In genomic region chr3:178095522-178095921, GRCh38 we compare ENCODE assay signal across 18 cellular contexts.
DNase-seq lines count a peak whose midpoint lies in the region; ATAC-seq, FAIRE-seq and TF ChIP-seq lines count a peak whose summit lies in the region.
"Had no signal": no experiment of that assay in that cellular context is flagged by ENCODE, and none has a peak within 500 bp of the region (broad histone marks: within the 10 kb centered on the region; RNA-seq: fewer than 3 reads in every experiment).

No MANE protein-coding gene starts in this region.

- no peaks in the 10 kb centered on the region for H3K4me1 ChIP-seq in GM12878 (ENCODE audit: control insufficient read depth, insufficient read depth, low read length)

- no peak overlapping the region for H3K4me3 ChIP-seq in GM12878
- H3K4me3 ChIP-seq: HAP-1 had no signal

- in situ Hi-C loops in GM12878 (cut with MboI): no loop called here

- no peak for FAIRE-seq in GM12878 (lab: Jason Lieb, UNC)
- FAIRE-seq: G401.6, GM12891, H54 had no signal

- H3K9me3 ChIP-seq in GM12878 (replicated peaks; ENCODE audit: control insufficient read depth, insufficient read depth, low read length): no peaks in the 10 kb centered on the region
- H3K9me3 ChIP-seq: HAP-1 had no signal

- no TSS peak for BruUV-seq in GM12878 (replicated peaks; lab: Mats Ljungman, UMichigan)

- no peak for TF ChIP-seq RAD21 in GM12878 (IDR thresholded peaks at IDR 0.05; ENCODE audit: insufficient read depth, low read depth, low read length)

- intact Hi-C loops in GM12878 (cut with micrococcal nuclease; ENCODE audit: unreplicated experiment): no loop called here

- no peak overlapping the region for H3K9ac ChIP-seq in GM12878 (ENCODE audit: control insufficient read depth, insufficient read depth, low read length)

- H3K4me2 ChIP-seq in GM12878 (ENCODE audit: control insufficient read depth, insufficient read depth): no peak overlapping the region

- CTCF ChIA-PET in GM12878 (lab: Yijun Ruan, JAX): no interaction called here

- DNase-seq in GM12878 (ENCODE audit: low read depth, low spot score) (no peak), NCI-H146 treated with DMSO at 0.1 percent for 48 hours (lab: John Stamatoyannopoulos, UW; ENCODE audit: unreplicated experiment) (no peak), T-helper 1 cell (no peak)
- DNase-seq: C1 segment of cervical spinal cord; Calu3; CD4-positive, alpha-beta memory T cell; COR-L47; DMS153; DND-41; GOT3; HFFc6 had no signal

- no peak overlapping the region for H3K27ac ChIP-seq in GM12878 (ENCODE audit: control insufficient read depth, insufficient read depth)

- H2AFZ ChIP-seq in GM12878 (ENCODE audit: control insufficient read depth, low read depth, low read length): no peak overlapping the region

- TF ChIP-seq CTCF in GM12878 (IDR thresholded peaks at IDR 0.05 in 2 of 3, conservative IDR thresholded peaks at IDR 0.05 in 1 of 3; ENCODE audit: control insufficient read depth in 2 of 3, extremely low read depth in 1 of 3, insufficient read depth in 1 of 3, low read depth in 3 of 3, low read length in 3 of 3): no peak

- RAD21 ChIA-PET in GM12878 (lab: Charles Lee; ENCODE audit: unreplicated experiment): no interaction called here

- TF ChIP-seq POLR2A in GM12878 (IDR thresholded peaks at IDR 0.05; ENCODE audit: low read depth, low read length) (no peak), GM18505 (IDR thresholded peaks at IDR 0.05; ENCODE audit: borderline replicate concordance, extremely low read depth, insufficient read depth, insufficient read length) (no peak)

- no peak for TF ChIP-seq EP300 in GM12878 (IDR thresholded peaks at IDR 0.05; ENCODE audit: borderline replicate concordance in 1 of 2, control insufficient read depth in 1 of 2, low read depth in 2 of 2, low read length in 2 of 2)

- ATAC-seq in GM18520 (IDR thresholded peaks at IDR 0.05; ENCODE audit: unreplicated experiment) (peak; percentile 90), HG02885 (IDR thresholded peaks at IDR 0.05; ENCODE audit: poor library complexity, unreplicated experiment) (peak; percentile 51), GM12878 (peak; percentile 52), GM18505 (IDR thresholded peaks at IDR 0.05; ENCODE audit: unreplicated experiment) (no peak)

- no peaks in the 10 kb centered on the region for H3K27me3 ChIP-seq in GM12878 (replicated peaks in 1 of 2; ENCODE audit: control insufficient read depth in 2 of 2, insufficient read depth in 2 of 2, low read length in 1 of 2)

- no peaks in the 10 kb centered on the region for H3K36me3 ChIP-seq in GM12878 (ENCODE audit: control insufficient read depth in 2 of 2, insufficient read depth in 2 of 2, low read length in 1 of 2)
- H3K36me3 ChIP-seq: HAP-1 had no signal

- POLR2A ChIA-PET in GM12878 (lab: Charles Lee): no interaction called here

- H3K79me2 ChIP-seq in GM12878 (ENCODE audit: control insufficient read depth, insufficient read depth, low read length): no peaks in the 10 kb centered on the region

- H4K20me1 ChIP-seq in GM12878 (ENCODE audit: control insufficient read depth, insufficient read depth): no peaks in the 10 kb centered on the region

- SMC1A ChIA-PET in GM12878 (lab: Charles Lee; ENCODE audit: uncharacterized antibody, unreplicated experiment): no interaction called here

- WGBS in GM12878 (ENCODE audit: insufficient coverage, insufficient replicate concordance, low lambda C conversion rate, missing lambda C conversion rate): 14% methylated on average over 2 of the region's 2 CpGs

TF ChIP-seq in GM12878, 131 proteins besides CTCF, POLR2A, EP300 and RAD21 (continues in another document):
- TF ChIP-seq FOXM1 (IDR thresholded peaks at IDR 0.05; ENCODE audit: low read depth, low read length) (no peak), CBX3 (IDR thresholded peaks at IDR 0.05; ENCODE audit: borderline replicate concordance, low read depth) (no peak), SMAD5 (IDR thresholded peaks at IDR 0.05; ENCODE audit: low read depth) (no peak), CEBPZ (IDR thresholded peaks at IDR 0.05; ENCODE audit: low read depth, low read length) (no peak), PKNOX1 (IDR thresholded peaks at IDR 0.05) (no peak), BHLHE40 (IDR thresholded peaks at IDR 0.05; ENCODE audit: borderline replicate concordance in 1 of 2, low read depth in 2 of 2, low read length in 1 of 2) (no peak), ETV6 (conservative IDR thresholded peaks at IDR 0.05 in 1 of 2, IDR thresholded peaks at IDR 0.05 in 1 of 2; ENCODE audit: borderline replicate concordance in 1 of 2, low read depth in 1 of 2) (no peak), HCFC1 (IDR thresholded peaks at IDR 0.05; ENCODE audit: low read length) (no peak), ZBTB40 (IDR thresholded peaks at IDR 0.05; ENCODE audit: borderline replicate concordance) (no peak), TARDBP (IDR thresholded peaks at IDR 0.05; ENCODE audit: borderline replicate concordance) (no peak), ZNF384 (IDR thresholded peaks at IDR 0.05; ENCODE audit: borderline replicate concordance, low read depth, low read length) (no peak), IRF5 (IDR thresholded peaks at IDR 0.05; ENCODE audit: borderline replicate concordance) (no peak), ZSCAN29 (IDR thresholded peaks at IDR 0.05) (no peak)
